23 cellular contexts compared by ENCODE assay signal in genomic region chr13:100403675-100404074, GRCh38.
"Had no signal": no experiment of that assay in that cellular context is flagged by ENCODE, and none has a peak within 500 bp of the region (broad histone marks: within the 10 kb centered on the region; RNA-seq: fewer than 3 reads in every experiment).

No MANE protein-coding gene starts in this region.

- H3K27ac Mint-ChIP-seq: natural killer cell; progenitor cell of endocrine pancreas; stimulated activated naive B cell treated with anti-CD40 and anti-IgM and Interleukin-4, amounts not matched to agents 10 μg/mL and 1 μg/mL and 100 μg/mL, for 72 hours; stimulated activated naive CD8-positive, alpha-beta T cell treated with anti-CD3 and anti-CD28 coated beads, Interleukin-15, Interleukin-2, amounts not matched to agents 100 ng/mL and 50 ng/mL, for 24 hours had no signal

- H3K4me3 ChIP-seq: dorsolateral prefrontal cortex, esophagus muscularis mucosa, gastroesophageal sphincter, heart right ventricle, lower lobe of right lung, right lobe of liver, thoracic aorta, transverse colon, upper lobe of right lung, uterus had no signal

- H3K27me3 ChIP-seq: dorsolateral prefrontal cortex, esophagus muscularis mucosa, foreskin keratinocyte, gastroesophageal sphincter, heart right ventricle, neutrophil, right lobe of liver, transverse colon, upper lobe of right lung, uterus had no signal

- ATAC-seq: foreskin keratinocyte; gastroesophageal sphincter; heart right ventricle; left ventricle myocardium superior; lower lobe of right lung; natural killer cell; right lobe of liver; stimulated activated naive B cell treated with anti-CD40 and anti-IgM and Interleukin-4, amounts not matched to agents 10 μg/mL and 1 μg/mL and 100 μg/mL, for 72 hours; upper lobe of right lung had no signal

- H3K27me3 Mint-ChIP-seq: progenitor cell of endocrine pancreas; stimulated activated naive B cell treated with anti-CD40 and anti-IgM and Interleukin-4, amounts not matched to agents 10 μg/mL and 1 μg/mL and 100 μg/mL, for 72 hours; stimulated activated naive CD8-positive, alpha-beta T cell treated with anti-CD3 and anti-CD28 coated beads, Interleukin-15, Interleukin-2, amounts not matched to agents 100 ng/mL and 50 ng/mL, for 24 hours had no signal

- H2AFZ ChIP-seq: parathyroid adenoma had no signal

- H3K9ac ChIP-seq: parathyroid adenoma had no signal

- H3K79me2 ChIP-seq: parathyroid adenoma had no signal

- H3K27ac ChIP-seq: dorsolateral prefrontal cortex, esophagus muscularis mucosa, foreskin keratinocyte, gastroesophageal sphincter, heart right ventricle, lower lobe of right lung, neutrophil, parathyroid adenoma, right lobe of liver, thoracic aorta, transverse colon, upper lobe of right lung, uterus had no signal

- H3K36me3 ChIP-seq: lower lobe of right lung, neutrophil, right lobe of liver, thoracic aorta, upper lobe of right lung, uterus had no signal

- H3K4me1 ChIP-seq: esophagus muscularis mucosa, foreskin keratinocyte, gastroesophageal sphincter, heart right ventricle, lower lobe of right lung, parathyroid adenoma, right lobe of liver, transverse colon, upper lobe of right lung, uterus had no signal

- DNase-seq: dorsolateral prefrontal cortex; effector CD4-positive, alpha-beta T cell; foreskin keratinocyte; heart right ventricle; hippocampal formation; left ventricle myocardium superior; lower lobe of right lung; natural killer cell; right lobe of liver; small intestine; stimulated activated CD4-positive, alpha-beta T cell treated with anti-CD3 and anti-CD28 coated beads, Interleukin-15, amount 100 ng/mL, for 24 hours; stimulated activated CD4-positive, alpha-beta T cell treated with anti-CD3 and anti-CD28 coated beads, Interleukin-2, amount 100 ng/mL, for 48 hours; stimulated activated naive B cell treated with anti-CD40 and anti-IgM and Interleukin-4, amounts not matched to agents 10 μg/mL and 1 μg/mL and 100 μg/mL, for 72 hours; transverse colon; upper lobe of right lung; uterus had no signal

- H3K4me3 Mint-ChIP-seq: natural killer cell; stimulated activated naive B cell treated with anti-CD40 and anti-IgM and Interleukin-4, amounts not matched to agents 10 μg/mL and 1 μg/mL and 100 μg/mL, for 72 hours; stimulated activated naive CD8-positive, alpha-beta T cell treated with anti-CD3 and anti-CD28 coated beads, Interleukin-15, Interleukin-2, amounts not matched to agents 100 ng/mL and 50 ng/mL, for 24 hours had no signal
